7 cellular contexts compared by ENCODE assay signal in the genomic region with DNA sequence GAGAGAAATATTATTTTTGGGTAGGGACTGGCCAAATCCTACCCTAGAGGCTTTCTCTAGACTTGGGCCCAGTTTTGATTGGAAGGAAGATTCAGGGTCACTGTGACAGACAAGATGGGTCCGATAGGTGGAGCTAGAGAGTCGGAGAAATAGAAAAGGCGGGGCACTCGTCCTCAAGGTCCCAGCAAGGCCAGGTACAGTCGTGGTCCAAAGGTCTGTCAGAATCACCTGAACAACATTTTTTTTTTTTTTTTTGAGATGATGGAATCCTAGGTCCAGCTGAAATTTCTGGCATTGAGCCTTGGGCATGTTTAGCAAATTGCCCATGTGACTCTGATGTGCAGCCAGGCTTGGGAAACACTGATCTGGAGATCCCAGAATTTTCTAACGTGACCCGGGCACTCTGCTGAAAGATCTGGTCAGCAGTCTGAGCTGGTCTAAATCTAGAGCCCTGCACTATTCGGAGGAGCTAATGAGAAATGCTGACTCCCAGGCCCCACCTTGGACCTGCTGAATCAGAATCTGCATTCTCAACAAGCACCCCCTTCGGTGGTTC. TPM values are rescaled to one million over a fixed set of nuclear protein-coding genes. Genes with fewer than 3 reads are reported as not detected.
DNase-seq lines count a peak whose midpoint lies in the region; ATAC-seq and TF ChIP-seq lines count a peak whose summit lies in the region.

No MANE protein-coding gene starts in this region.

- H3K9me3 ChIP-seq in adrenal gland (replicated peaks in 1 of 3): no peaks in the 10 kb centered on the region

- H3K36me3 Mint-ChIP-seq in T-cell: no peaks in the 10 kb centered on the region

- peaks cover 6 to 23% of the 10 kb centered on the region in 2 donors for H3K4me1 ChIP-seq in adrenal gland (replicated peaks in 1 of 2)

- peak; percentile 64 to 85 (median 78) for TF ChIP-seq CTCF in adrenal gland (IDR thresholded peaks at IDR 0.05)

- H3K4me1 Mint-ChIP-seq in T-cell: peaks cover 8 to 13% (median 9%) of the 10 kb centered on the region in 3 donors

- no peak overlapping the region for H3K4me3 Mint-ChIP-seq in T-cell

- H3K27ac ChIP-seq in adrenal gland: no peak overlapping the region

- intact Hi-C loops in adrenal gland (cut with DNase I): loop anchor here in 1 of 2 donors (10.0 kb wide), 1 partner anchor 52 kb away; the partner anchor contains the start of gene LPIN1

- 16 to 24% (median 19%) methylated on average over 9 of the region's 9 CpGs for WGBS in adrenal gland, 4 donors

- no peak for TF ChIP-seq POLR2A in GM18505 (IDR thresholded peaks at IDR 0.05; ENCODE audit: borderline replicate concordance, extremely low read depth, insufficient read depth, insufficient read length)
- no peak for TF ChIP-seq POLR2A in adrenal gland (IDR thresholded peaks at IDR 0.05)

- no peaks in the 10 kb centered on the region for H3K27me3 Mint-ChIP-seq in T-cell

- CTCF ChIA-PET in T-cell (lab: Charles Lee): interaction anchor here (0.6 to 3.0 kb wide), 35 partner anchors 10 to 1358 kb away, joined by 3 to 29 read pairs (median 4); partner anchors contain the start of gene LPIN1 (in 1 of the 2)

- DNase-seq in NCI-H146 (lab: John Stamatoyannopoulos, UW) (peak; percentile 62), T-cell (peak; percentile 13 to 66 (median 46)), adrenal gland (peak; percentile 57 to 85 (median 68)), iPS DF 19.7 (ENCODE audit: low read depth, low spot score) (peak; percentile 33)
- peak; percentile 43 to 55 for DNase-seq in stimulated activated CD4-positive, alpha-beta T cell treated with anti-CD3 and anti-CD28 coated beads, Interleukin-15, amount 100 ng/mL, for 48 hours (ENCODE audit: low read depth in 2 of 2)

- H3K27me3 ChIP-seq in adrenal gland: no peaks in the 10 kb centered on the region

- H3K9me3 Mint-ChIP-seq in T-cell: no peaks in the 10 kb centered on the region

- H3K27ac Mint-ChIP-seq in T-cell: no peak overlapping the region

- H3K4me3 ChIP-seq in adrenal gland: no peak overlapping the region

- ATAC-seq in GM18505 (IDR thresholded peaks at IDR 0.05; ENCODE audit: unreplicated experiment): peak; percentile 69
- ATAC-seq in HG02798 (IDR thresholded peaks at IDR 0.05; ENCODE audit: poor library complexity, unreplicated experiment): peak; percentile 82
- ATAC-seq in T-cell (replicated peaks in 1 of 4): peak; percentile 61 to 73 (median 68)

- no peaks in the 10 kb centered on the region for H3K36me3 ChIP-seq in adrenal gland (replicated peaks in 1 of 2)

- POLR2A ChIA-PET in T-cell (lab: Charles Lee): interaction anchor here in 1 of 2 donors (0.6 kb wide), 1 partner anchor 46 kb away, joined by 4 read pairs; no protein-coding TSS in a partner anchor

RNA-seq across cellular contexts. Expression of gene NTSR2, which starts 23.0 kb away (rescaled TPM):
- not detected for total RNA-seq in T-cell
- total RNA-seq in adrenal gland: 10 to 100 TPM in 1 of 8 donors, 1 to 10 TPM in 4, under 1 TPM in 3; 0.35 to 10.3 (median 1.1) TPM
- polyA plus RNA-seq in adrenal gland: 1 to 10 TPM in 2 of 3 donors, under 1 TPM in 1; 0.16 to 3.0 (median 2.1) TPM

RNA-seq across cellular contexts. Expression of gene LPIN1, which starts 53.4 kb away (rescaled TPM):
- 100 to 1,000 TPM in 2 of 5 donors, 10 to 100 TPM in 3; 67.1 to 102 (median 88.0) TPM for total RNA-seq in T-cell
- 10 to 100 TPM; 19.9 to 53.4 (median 36.8) TPM for total RNA-seq in adrenal gland
- polyA plus RNA-seq in adrenal gland: 10 to 100 TPM; 17.0 to 58.3 (median 23.3) TPM
